In genomic region chr5:43486353-43486752, GRCh38 we compare ENCODE assay signal across 26 cellular contexts. TPM values are rescaled to one million over a fixed set of nuclear protein-coding genes. Genes with fewer than 3 reads are reported as not detected.
DNase-seq lines count a peak whose midpoint lies in the region; ATAC-seq, FAIRE-seq and TF ChIP-seq lines count a peak whose summit lies in the region.
"Had no signal": no experiment of that assay in that cellular context is flagged by ENCODE, and none has a peak within 500 bp of the region (broad histone marks: within the 10 kb centered on the region; RNA-seq: fewer than 3 reads in every experiment).

No MANE protein-coding gene starts in this region.

- peaks cover 32% of the 10 kb centered on the region for H3K4me1 ChIP-seq in CD8-positive, alpha-beta memory T cell (ENCODE audit: insufficient read depth, low read length)
- H3K4me1 ChIP-seq in small intestine (ENCODE audit: control insufficient read depth in 2 of 2, insufficient read depth in 1 of 2, low read depth in 1 of 2, low read length in 1 of 2) (no peaks in the 10 kb centered on the region), ascending aorta (peaks cover 0 to 7% of the 10 kb centered on the region in 2 donors)

- no peak for TF ChIP-seq CTCF in ascending aorta (IDR thresholded peaks at IDR 0.05)

- ATAC-seq in activated naive CD8-positive, alpha-beta T cell treated with anti-CD3 and anti-CD28 coated beads, Interleukin-2, amount 10 ng/mL, durations not matched to agents 7 days and 5 days (ENCODE audit: low read depth) = no peak
- no peak for ATAC-seq in HG03280 (IDR thresholded peaks at IDR 0.05; ENCODE audit: unreplicated experiment)
- ATAC-seq: heart left ventricle had no signal

- H3K4me3 Mint-ChIP-seq in activated naive CD4-positive, alpha-beta T cell treated with anti-CD3 and anti-CD28 coated beads for 36 hours = no peak overlapping the region
- no peak overlapping the region for H3K4me3 Mint-ChIP-seq in CD8-positive, alpha-beta memory T cell
- H3K4me3 Mint-ChIP-seq in activated naive CD8-positive, alpha-beta T cell treated with anti-CD3 and anti-CD28 coated beads, Interleukin-2, amount 10 ng/mL, durations not matched to agents 7 days and 5 days = no peak overlapping the region

- no peak overlapping the region for H3K27ac ChIP-seq in CD8-positive, alpha-beta memory T cell (ENCODE audit: low read depth, low read length)
- H3K27ac ChIP-seq in small intestine (ENCODE audit: low read depth in 1 of 2, low read length in 1 of 2) (no peak overlapping the region), ascending aorta (no peak overlapping the region)
- H3K27ac ChIP-seq: BLaER1, HL-60, neutrophil, Peyer's patch, SJSA1, vagina had no signal

- no peaks in the 10 kb centered on the region for H3K27me3 Mint-ChIP-seq in activated naive CD4-positive, alpha-beta T cell treated with anti-CD3 and anti-CD28 coated beads for 36 hours (ENCODE audit: low read depth)
- H3K27me3 Mint-ChIP-seq in CD8-positive, alpha-beta memory T cell = no peaks in the 10 kb centered on the region
- no peaks in the 10 kb centered on the region for H3K27me3 Mint-ChIP-seq in activated naive CD8-positive, alpha-beta T cell treated with anti-CD3 and anti-CD28 coated beads, Interleukin-2, amount 10 ng/mL, durations not matched to agents 7 days and 5 days

- peak overlapping the region; percentile 99 for H3K27ac Mint-ChIP-seq in activated naive CD4-positive, alpha-beta T cell treated with anti-CD3 and anti-CD28 coated beads for 36 hours
- H3K27ac Mint-ChIP-seq in CD8-positive, alpha-beta memory T cell = peak overlapping the region in 5 of 8 donors; percentile 60 to 100 (median 89)
- H3K27ac Mint-ChIP-seq in activated naive CD8-positive, alpha-beta T cell treated with anti-CD3 and anti-CD28 coated beads, Interleukin-2, amount 10 ng/mL, durations not matched to agents 7 days and 5 days = peak overlapping the region; percentile 100

- no peaks in the 10 kb centered on the region for H3K9me3 ChIP-seq in CD8-positive, alpha-beta memory T cell (ENCODE audit: low read length)
- H3K9me3 ChIP-seq in small intestine (ENCODE audit: control insufficient read depth, low read depth) = no peaks in the 10 kb centered on the region
- H3K9me3 ChIP-seq in ascending aorta = no peaks in the 10 kb centered on the region
- H3K9me3 ChIP-seq: BLaER1, HAP-1, heart left ventricle, neutrophil, Peyer's patch, SJSA1, vagina had no signal

- intact Hi-C loops in activated naive CD4-positive, alpha-beta T cell treated with anti-CD3 and anti-CD28 coated beads for 36 hours (cut with micrococcal nuclease) = loop anchor here (10.0 kb wide), 1 partner anchor 1612 kb away; the partner anchor contains the start of gene OXCT1
- intact Hi-C loops in ascending aorta (cut with DNase I) = no loop called here

- no peaks in the 10 kb centered on the region for H3K27me3 ChIP-seq in CD8-positive, alpha-beta memory T cell (ENCODE audit: insufficient read depth, low read length, poor library complexity, severe bottlenecking)
- H3K27me3 ChIP-seq in small intestine (ENCODE audit: control insufficient read depth in 2 of 2, insufficient read depth in 2 of 2, low read length in 2 of 2) = no peaks in the 10 kb centered on the region
- no peaks in the 10 kb centered on the region for H3K27me3 ChIP-seq in ascending aorta
- H3K27me3 ChIP-seq: BLaER1, heart left ventricle, neutrophil, Peyer's patch, SJSA1, vagina had no signal

- H3K4me3 ChIP-seq in CD8-positive, alpha-beta memory T cell (ENCODE audit: low read length) = no peak overlapping the region
- H3K4me3 ChIP-seq in small intestine (ENCODE audit: low read depth in 1 of 2, low read length in 2 of 2) (no peak overlapping the region), ascending aorta (no peak overlapping the region)
- H3K4me3 ChIP-seq: BLaER1, HAP-1, heart left ventricle, Peyer's patch, SJSA1, vagina had no signal

- POLR2A ChIA-PET in CD8-positive, alpha-beta memory T cell (lab: Charles Lee) = interaction anchor here (3.2 kb wide), 1 partner anchor 70 kb away, joined by 49 read pairs; the partner anchor contains the start of gene PAIP1
- POLR2A ChIA-PET in activated naive CD8-positive, alpha-beta T cell treated with anti-CD3 and anti-CD28 coated beads, Interleukin-2, amount 10 ng/mL, durations not matched to agents 7 days and 5 days (lab: Charles Lee) = interaction anchor here (1.0 to 4.4 kb wide), 5 partner anchors 28 to 535 kb away, joined by 3 to 67 read pairs (median 56); partner anchors contain the start of genes C5orf34, NNT and ZNF131

- H3K4me1 Mint-ChIP-seq in activated naive CD4-positive, alpha-beta T cell treated with anti-CD3 and anti-CD28 coated beads for 36 hours (ENCODE audit: low read depth) = peaks cover 35% of the 10 kb centered on the region
- H3K4me1 Mint-ChIP-seq in CD8-positive, alpha-beta memory T cell = peaks cover 28 to 40% (median 38%) of the 10 kb centered on the region in 3 donors
- H3K4me1 Mint-ChIP-seq in activated naive CD8-positive, alpha-beta T cell treated with anti-CD3 and anti-CD28 coated beads, Interleukin-2, amount 10 ng/mL, durations not matched to agents 7 days and 5 days = peaks cover 33% of the 10 kb centered on the region

- peaks cover 33% of the 10 kb centered on the region for H3K36me3 Mint-ChIP-seq in activated naive CD4-positive, alpha-beta T cell treated with anti-CD3 and anti-CD28 coated beads for 36 hours (ENCODE audit: low read depth)
- peaks cover 0 to 18% (median 4%) of the 10 kb centered on the region in 3 donors for H3K36me3 Mint-ChIP-seq in CD8-positive, alpha-beta memory T cell
- peaks cover 12% of the 10 kb centered on the region for H3K36me3 Mint-ChIP-seq in activated naive CD8-positive, alpha-beta T cell treated with anti-CD3 and anti-CD28 coated beads, Interleukin-2, amount 10 ng/mL, durations not matched to agents 7 days and 5 days

- DNase-seq in activated naive CD4-positive, alpha-beta T cell treated with anti-CD3 and anti-CD28 coated beads for 36 hours = peak; percentile 17
- no peak for DNase-seq in activated naive CD4-positive, alpha-beta T cell (lab: John Stamatoyannopoulos, UW)
- DNase-seq in CD8-positive, alpha-beta memory T cell = no peak
- DNase-seq in activated naive CD8-positive, alpha-beta T cell treated with anti-CD3 and anti-CD28 coated beads, Interleukin-2, amount 10 ng/mL, durations not matched to agents 7 days and 5 days = no peak
- DNase-seq in small intestine (no peak), ascending aorta (ENCODE audit: low spot score in 2 of 2) (no peak)
- DNase-seq in activated effector memory CD4-positive, alpha-beta T cell treated with anti-CD3 and anti-CD28 coated beads, Interleukin-2, amount 50 U/mL, for 16 hours = no peak
- DNase-seq: ACHN; activated CD4-positive, CD25-positive, alpha-beta regulatory T cell treated with anti-CD3 and anti-CD28 coated beads, Interleukin-2, amount 50 U/mL, for 72 hours; activated gamma-delta T cell; EL; heart left ventricle; NCI-H1048; NCI-H1694 treated with DMSO at 0.1 percent for 48 hours; NCI-H526; Peyer's patch; T-helper 1 cell had no signal

- CTCF ChIA-PET in activated naive CD4-positive, alpha-beta T cell treated with anti-CD3 and anti-CD28 coated beads for 36 hours (lab: Charles Lee) = interaction anchor here (0.6 to 1.3 kb wide), 4 partner anchors 11 to 396 kb away, joined by 3 to 5 read pairs (median 3); no protein-coding TSS in a partner anchor
- CTCF ChIA-PET in CD8-positive, alpha-beta memory T cell (lab: Charles Lee) = interaction anchor here (0.8 to 2.8 kb wide), 2 partner anchors 174 to 180 kb away, joined by 3 to 33 read pairs; partner anchors contain the start of gene HMGCS1

- WGBS in small intestine, 3 donors = 91 to 93% (median 93%) methylated on average over 3 of the region's 3 CpGs

- no peaks in the 10 kb centered on the region for H3K36me3 ChIP-seq in CD8-positive, alpha-beta memory T cell (ENCODE audit: insufficient read depth, low read length)
- H3K36me3 ChIP-seq in small intestine (ENCODE audit: control insufficient read depth in 2 of 2, insufficient read depth in 2 of 2, low read length in 2 of 2) (no peaks in the 10 kb centered on the region), ascending aorta (no peaks in the 10 kb centered on the region)
- H3K36me3 ChIP-seq: Peyer's patch had no signal

- FAIRE-seq in small intestine (lab: Jason Lieb, UNC) = peak; percentile 85
- FAIRE-seq: D721Med, GM19239 had no signal

- no peaks in the 10 kb centered on the region for H3K9me3 Mint-ChIP-seq in activated naive CD4-positive, alpha-beta T cell treated with anti-CD3 and anti-CD28 coated beads for 36 hours
- no peaks in the 10 kb centered on the region for H3K9me3 Mint-ChIP-seq in CD8-positive, alpha-beta memory T cell
- H3K9me3 Mint-ChIP-seq in activated naive CD8-positive, alpha-beta T cell treated with anti-CD3 and anti-CD28 coated beads, Interleukin-2, amount 10 ng/mL, durations not matched to agents 7 days and 5 days = no peaks in the 10 kb centered on the region

RNA-seq across cellular contexts. Expression of gene TMEM267, which starts 2.7 kb away (rescaled TPM):
- total RNA-seq in activated naive CD4-positive, alpha-beta T cell treated with anti-CD3 and anti-CD28 coated beads for 36 hours = 10 to 100 TPM; 20.7 to 23.5 TPM
- total RNA-seq in CD8-positive, alpha-beta memory T cell = 10 to 100 TPM; 18.4 to 19.6 TPM
- 21.2 TPM for polyA plus RNA-seq in CD8-positive, alpha-beta memory T cell
- 10 to 100 TPM; 13.6 to 19.8 TPM for total RNA-seq in activated naive CD8-positive, alpha-beta T cell treated with anti-CD3 and anti-CD28 coated beads, Interleukin-2, amount 10 ng/mL, durations not matched to agents 7 days and 5 days
- 1 to 10 TPM; 2.7 to 8.0 (median 3.0) TPM for polyA plus RNA-seq in small intestine
- total RNA-seq in ascending aorta = 3.7 TPM

RNA-seq across cellular contexts. Expression of gene C5orf34, which starts 28.6 kb away (rescaled TPM):
- 10 to 100 TPM; 14.7 to 16.3 TPM for total RNA-seq in activated naive CD4-positive, alpha-beta T cell treated with anti-CD3 and anti-CD28 coated beads for 36 hours
- total RNA-seq in CD8-positive, alpha-beta memory T cell = 1 to 10 TPM; 7.4 to 9.0 TPM
- 0.91 TPM for polyA plus RNA-seq in CD8-positive, alpha-beta memory T cell
- 1 to 10 TPM; 9.3 to 9.8 TPM for total RNA-seq in activated naive CD8-positive, alpha-beta T cell treated with anti-CD3 and anti-CD28 coated beads, Interleukin-2, amount 10 ng/mL, durations not matched to agents 7 days and 5 days
- polyA plus RNA-seq in small intestine = 1 to 10 TPM in 1 of 3 donors, under 1 TPM in 1, not detected in 1; 0.22 to 2.1 TPM
- total RNA-seq in ascending aorta = not detected
- total RNA-seq: vagina had no signal
